In genomic region chr7:131372554-131372953, GRCh38 we compare ENCODE assay signal across 24 cellular contexts.
"Had no signal": no experiment of that assay in that cellular context is flagged by ENCODE, and none has a peak within 500 bp of the region (broad histone marks: within the 10 kb centered on the region; RNA-seq: fewer than 3 reads in every experiment).

No MANE protein-coding gene starts in this region.

- H3K9me3 ChIP-seq: MG63 had no signal

- H3K9me3 Mint-ChIP-seq: activated T-cell treated with anti-CD3 and anti-CD28 coated beads, Interleukin-2, amount 50 U/mL, for 4 hours; activated T-helper 2 cell treated with anti-CD3 and anti-CD28 coated beads, Interferon-gamma antibody, Interleukin-2, Interleukin-4, amounts not matched to agents 10 μg/mL and 5 μg/mL and 100 μg/mL, durations not matched to agents 14 hours and 24 hours and 36 hours; WTC11 had no signal

- H3K27me3 Mint-ChIP-seq: activated CD8-positive, alpha-beta memory T cell treated with anti-CD3 and anti-CD28 coated beads, Interleukin-2, amount 10 ng/mL, durations not matched to agents 7 days and 5 days; activated naive CD4-positive, alpha-beta T cell treated with anti-CD3 and anti-CD28 coated beads, Interleukin-2, amount 10 ng/mL, durations not matched to agents 7 days and 5 days; activated naive CD8-positive, alpha-beta T cell treated with anti-CD3 and anti-CD28 coated beads for 36 hours; T-helper 17 cell had no signal

- DNase-seq: activated CD4-positive, alpha-beta T cell treated with anti-CD3 and anti-CD28 coated beads for 48 hours; activated CD4-positive, alpha-beta T cell treated with anti-CD3 and anti-CD28 coated beads, Interleukin-2, amount 50 U/mL, for 4 hours; activated CD4-positive, CD25-positive, alpha-beta regulatory T cell treated with anti-CD3 and anti-CD28 coated beads, Interleukin-2, amount 50 U/mL, for 72 hours; activated CD8-positive, alpha-beta memory T cell treated with anti-CD3 and anti-CD28 coated beads, Interleukin-2, amount 10 ng/mL, durations not matched to agents 7 days and 5 days; activated gamma-delta T cell treated with Interleukin-2 at 50 U/mL for 16 hours; activated naive CD4-positive, alpha-beta T cell treated with anti-CD3 and anti-CD28 coated beads, Interleukin-2, amount 10 ng/mL, durations not matched to agents 7 days and 5 days; activated naive CD8-positive, alpha-beta T cell treated with anti-CD3 and anti-CD28 coated beads for 36 hours; activated T-cell treated with anti-CD3 and anti-CD28 coated beads, Interleukin-2, amount 50 U/mL, for 4 hours; anterior cingulate cortex; MG63; MV-4-11; NCI-H1092 treated with DMSO at 0.1 percent for 48 hours; NCI-H1417 treated with DMSO at 0.1 percent for 48 hours; NCI-H1694; NCI-H2029; NCI-H345; NCI-H510A; NCI-H69; PC-3; SHP77 treated with DMSO at 0.1 percent for 48 hours; T-helper 17 cell; T-helper 9 cell had no signal

- H3K27ac Mint-ChIP-seq: activated CD8-positive, alpha-beta memory T cell treated with anti-CD3 and anti-CD28 coated beads, Interleukin-2, amount 10 ng/mL, durations not matched to agents 7 days and 5 days; activated naive CD4-positive, alpha-beta T cell treated with anti-CD3 and anti-CD28 coated beads, Interleukin-2, amount 10 ng/mL, durations not matched to agents 7 days and 5 days; activated naive CD8-positive, alpha-beta T cell treated with anti-CD3 and anti-CD28 coated beads for 36 hours; activated T-helper 2 cell treated with anti-CD3 and anti-CD28 coated beads, Interferon-gamma antibody, Interleukin-2, Interleukin-4, amounts not matched to agents 10 μg/mL and 5 μg/mL and 100 μg/mL, durations not matched to agents 14 hours and 24 hours and 36 hours; T-helper 17 cell; WTC11 had no signal

- H3K27me3 ChIP-seq: MG63 had no signal

- H3K4me3 Mint-ChIP-seq: activated CD8-positive, alpha-beta memory T cell treated with anti-CD3 and anti-CD28 coated beads, Interleukin-2, amount 10 ng/mL, durations not matched to agents 7 days and 5 days; activated naive CD4-positive, alpha-beta T cell treated with anti-CD3 and anti-CD28 coated beads, Interleukin-2, amount 10 ng/mL, durations not matched to agents 7 days and 5 days; activated naive CD8-positive, alpha-beta T cell treated with anti-CD3 and anti-CD28 coated beads for 36 hours; activated T-cell treated with anti-CD3 and anti-CD28 coated beads, Interleukin-2, amount 50 U/mL, for 4 hours; T-helper 17 cell; WTC11 had no signal

- H3K4me3 ChIP-seq: MG63 had no signal
